In genomic region chr5:109997191-109997590, GRCh38 we compare ENCODE assay signal across 1 cellular context.
TF ChIP-seq lines count a peak whose summit lies in the region.

No MANE protein-coding gene starts in this region.

TF ChIP-seq in GM23338, 12 proteins besides CTCF, POLR2A, EP300 and RAD21 (continued from another document):
- TF ChIP-seq, protein P1, sequence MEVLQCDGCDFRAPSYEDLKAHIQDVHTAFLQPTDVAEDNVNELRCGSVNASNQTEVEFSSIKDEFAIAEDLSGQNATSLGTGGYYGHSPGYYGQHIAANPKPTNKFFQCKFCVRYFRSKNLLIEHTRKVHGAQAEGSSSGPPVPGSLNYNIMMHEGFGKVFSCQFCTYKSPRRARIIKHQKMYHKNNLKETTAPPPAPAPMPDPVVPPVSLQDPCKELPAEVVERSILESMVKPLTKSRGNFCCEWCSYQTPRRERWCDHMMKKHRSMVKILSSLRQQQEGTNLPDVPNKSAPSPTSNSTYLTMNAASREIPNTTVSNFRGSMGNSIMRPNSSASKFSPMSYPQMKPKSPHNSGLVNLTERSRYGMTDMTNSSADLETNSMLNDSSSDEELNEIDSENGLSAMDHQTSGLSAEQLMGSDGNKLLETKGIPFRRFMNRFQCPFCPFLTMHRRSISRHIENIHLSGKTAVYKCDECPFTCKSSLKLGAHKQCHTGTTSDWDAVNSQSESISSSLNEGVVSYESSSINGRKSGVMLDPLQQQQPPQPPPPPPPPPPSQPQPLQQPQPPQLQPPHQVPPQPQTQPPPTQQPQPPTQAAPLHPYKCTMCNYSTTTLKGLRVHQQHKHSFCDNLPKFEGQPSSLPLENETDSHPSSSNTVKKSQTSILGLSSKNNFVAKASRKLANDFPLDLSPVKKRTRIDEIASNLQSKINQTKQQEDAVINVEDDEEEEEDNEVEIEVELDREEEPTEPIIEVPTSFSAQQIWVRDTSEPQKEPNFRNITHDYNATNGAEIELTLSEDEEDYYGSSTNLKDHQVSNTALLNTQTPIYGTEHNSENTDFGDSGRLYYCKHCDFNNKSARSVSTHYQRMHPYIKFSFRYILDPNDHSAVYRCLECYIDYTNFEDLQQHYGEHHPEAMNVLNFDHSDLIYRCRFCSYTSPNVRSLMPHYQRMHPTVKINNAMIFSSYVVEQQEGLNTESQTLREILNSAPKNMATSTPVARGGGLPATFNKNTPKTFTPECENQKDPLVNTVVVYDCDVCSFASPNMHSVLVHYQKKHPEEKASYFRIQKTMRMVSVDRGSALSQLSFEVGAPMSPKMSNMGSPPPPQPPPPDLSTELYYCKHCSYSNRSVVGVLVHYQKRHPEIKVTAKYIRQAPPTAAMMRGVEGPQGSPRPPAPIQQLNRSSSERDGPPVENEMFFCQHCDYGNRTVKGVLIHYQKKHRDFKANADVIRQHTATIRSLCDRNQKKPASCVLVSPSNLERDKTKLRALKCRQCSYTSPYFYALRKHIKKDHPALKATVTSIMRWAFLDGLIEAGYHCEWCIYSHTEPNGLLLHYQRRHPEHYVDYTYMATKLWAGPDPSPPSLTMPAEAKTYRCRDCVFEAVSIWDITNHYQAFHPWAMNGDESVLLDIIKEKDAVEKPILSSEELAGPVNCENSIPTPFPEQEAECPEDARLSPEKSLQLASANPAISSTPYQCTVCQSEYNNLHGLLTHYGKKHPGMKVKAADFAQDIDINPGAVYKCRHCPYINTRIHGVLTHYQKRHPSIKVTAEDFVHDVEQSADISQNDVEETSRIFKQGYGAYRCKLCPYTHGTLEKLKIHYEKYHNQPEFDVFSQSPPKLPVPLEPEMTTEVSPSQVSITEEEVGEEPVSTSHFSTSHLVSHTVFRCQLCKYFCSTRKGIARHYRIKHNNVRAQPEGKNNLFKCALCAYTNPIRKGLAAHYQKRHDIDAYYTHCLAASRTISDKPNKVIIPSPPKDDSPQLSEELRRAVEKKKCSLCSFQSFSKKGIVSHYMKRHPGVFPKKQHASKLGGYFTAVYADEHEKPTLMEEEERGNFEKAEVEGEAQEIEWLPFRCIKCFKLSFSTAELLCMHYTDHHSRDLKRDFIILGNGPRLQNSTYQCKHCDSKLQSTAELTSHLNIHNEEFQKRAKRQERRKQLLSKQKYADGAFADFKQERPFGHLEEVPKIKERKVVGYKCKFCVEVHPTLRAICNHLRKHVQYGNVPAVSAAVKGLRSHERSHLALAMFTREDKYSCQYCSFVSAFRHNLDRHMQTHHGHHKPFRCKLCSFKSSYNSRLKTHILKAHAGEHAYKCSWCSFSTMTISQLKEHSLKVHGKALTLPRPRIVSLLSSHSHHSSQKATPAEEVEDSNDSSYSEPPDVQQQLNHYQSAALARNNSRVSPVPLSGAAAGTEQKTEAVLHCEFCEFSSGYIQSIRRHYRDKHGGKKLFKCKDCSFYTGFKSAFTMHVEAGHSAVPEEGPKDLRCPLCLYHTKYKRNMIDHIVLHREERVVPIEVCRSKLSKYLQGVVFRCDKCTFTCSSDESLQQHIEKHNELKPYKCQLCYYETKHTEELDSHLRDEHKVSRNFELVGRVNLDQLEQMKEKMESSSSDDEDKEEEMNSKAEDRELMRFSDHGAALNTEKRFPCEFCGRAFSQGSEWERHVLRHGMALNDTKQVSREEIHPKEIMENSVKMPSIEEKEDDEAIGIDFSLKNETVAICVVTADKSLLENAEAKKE (CRISPR knock-in tag; IDR thresholded peaks at IDR 0.05): no peak
- TF ChIP-seq ZNF114 (CRISPR knock-in tag; IDR thresholded peaks at IDR 0.05) (no peak), POLR2AphosphoS5 (IDR thresholded peaks at IDR 0.05; ENCODE audit: low read depth) (no peak), EZH2 (IDR thresholded peaks at IDR 0.05; ENCODE audit: low read depth, unreplicated experiment) (no peak)
